Comparison of ENCODE assay signal across 16 cellular contexts in the genomic region with DNA sequence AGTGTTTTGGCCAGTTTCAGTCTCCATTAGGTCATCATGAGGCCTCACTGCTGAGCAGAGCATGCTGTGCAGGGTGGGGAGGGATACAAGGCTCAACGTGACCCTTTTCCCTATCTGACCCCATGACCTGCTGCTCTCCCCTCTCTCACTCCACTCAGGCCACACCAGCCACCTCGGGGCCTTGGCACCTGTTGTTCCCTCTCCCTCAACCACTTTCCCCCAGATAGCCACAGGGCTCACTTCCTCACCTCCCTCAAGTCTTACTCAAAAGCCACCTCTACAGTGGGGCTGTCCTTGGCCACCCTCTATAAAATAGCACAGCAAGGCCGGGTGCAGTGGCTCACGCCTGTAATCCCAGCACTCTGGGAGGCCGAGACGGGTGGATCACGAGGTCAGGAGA. TPM values are rescaled to one million over a fixed set of nuclear protein-coding genes. Genes with fewer than 3 reads are reported as not detected.
A peak's percentile ranks its signal among the peaks of the same experiment; 100 is the strongest.
DNase-seq lines count a peak whose midpoint lies in the region; ATAC-seq and TF ChIP-seq lines count a peak whose summit lies in the region.
"Had no signal": no experiment of that assay in that cellular context is flagged by ENCODE, and none has a peak within 500 bp of the region (broad histone marks: within the 10 kb centered on the region; RNA-seq: fewer than 3 reads in every experiment).

No MANE protein-coding gene starts in this region.

- peak overlapping the region in 3 of 11 experiments; percentile 6 to 10 (median 8); a peak in 3 of 22 replicates for H3K9ac ChIP-seq in BLaER1 treated with 17β-estradiol and CSF1 and Interleukin-3, amounts not matched to agents 10 nM and 100 nM
- peak overlapping the region; percentile 4 for H3K9ac ChIP-seq in mesendoderm (ENCODE audit: low read length)

- intact Hi-C loops in lower lobe of right lung (cut with DNase I), result no loop called here
- intact Hi-C loops in tibial artery (cut with DNase I; ENCODE audit: low total_unique reads), result no loop called here

- H2AK5ac ChIP-seq in mesendoderm (ENCODE audit: low read length), result peak overlapping the region; percentile 79

- TF ChIP-seq CTCF in progenitor cell of endocrine pancreas (IDR thresholded peaks at IDR 0.05; ENCODE audit: unreplicated experiment), result no peak
- no peak for TF ChIP-seq CTCF in lower lobe of right lung (IDR thresholded peaks at IDR 0.05)
- no peak for TF ChIP-seq CTCF in tibial artery (IDR thresholded peaks at IDR 0.05)

- H4K5ac ChIP-seq in mesendoderm (ENCODE audit: low read length), result no peak overlapping the region

- no peak overlapping the region for H3K4me3 Mint-ChIP-seq in progenitor cell of endocrine pancreas (ENCODE audit: low read depth)
- H3K4me3 Mint-ChIP-seq: CD8-positive, alpha-beta memory T cell had no signal

- peak overlapping the region; percentile 8 for H3K18ac ChIP-seq in mesendoderm (ENCODE audit: low read length)

- peaks cover 58% of the 10 kb centered on the region for H3K4me1 Mint-ChIP-seq in progenitor cell of endocrine pancreas (ENCODE audit: low read depth)

- WGBS in mesendoderm (ENCODE audit: extremely low coverage, insufficient coverage, low lambda C conversion rate), result no CpG with 5 or more reads among the region's 7 CpGs

- peaks cover 0 to 9% (median 4%) of the 10 kb centered on the region in 11 experiments; a peak in 3 of 22 replicates for H3K36me3 ChIP-seq in BLaER1 treated with 17β-estradiol and CSF1 and Interleukin-3, amounts not matched to agents 10 nM and 100 nM
- H3K36me3 ChIP-seq in SJCRH30, result no peaks in the 10 kb centered on the region
- no peaks in the 10 kb centered on the region for H3K36me3 ChIP-seq in mesendoderm (ENCODE audit: control insufficient read depth, insufficient read depth, low read length)
- H3K36me3 ChIP-seq in lower lobe of right lung, result no peaks in the 10 kb centered on the region
- no peaks in the 10 kb centered on the region for H3K36me3 ChIP-seq in tibial artery
- H3K36me3 ChIP-seq: BE2C, HAP-1 had no signal

- no peaks in the 10 kb centered on the region for H3K27me3 Mint-ChIP-seq in progenitor cell of endocrine pancreas

- H4K8ac ChIP-seq in mesendoderm (ENCODE audit: low read depth, low read length), result no peak overlapping the region

- no peak overlapping the region for H3K23ac ChIP-seq in mesendoderm (ENCODE audit: low read length)

- H3K9me3 ChIP-seq in BLaER1 treated with 17β-estradiol and CSF1 and Interleukin-3, amounts not matched to agents 10 nM and 100 nM (replicated peaks in 1 of 11), result no peaks in the 10 kb centered on the region
- H3K9me3 ChIP-seq in SJCRH30 (replicated peaks) (no peaks in the 10 kb centered on the region), lower lobe of right lung (no peaks in the 10 kb centered on the region), tibial artery (no peaks in the 10 kb centered on the region)
- H3K9me3 ChIP-seq: BE2C, HAP-1 had no signal

- peaks cover 3% of the 10 kb centered on the region for H3K9me3 Mint-ChIP-seq in progenitor cell of endocrine pancreas (ENCODE audit: low read depth)
- H3K9me3 Mint-ChIP-seq: CD8-positive, alpha-beta memory T cell had no signal

- H3K4me3 ChIP-seq in BLaER1 treated with 17β-estradiol and CSF1 and Interleukin-3, amounts not matched to agents 10 nM and 100 nM, result no peak overlapping the region
- no peak overlapping the region for H3K4me3 ChIP-seq in SJCRH30
- no peak overlapping the region for H3K4me3 ChIP-seq in mesendoderm (ENCODE audit: low read length)
- H3K4me3 ChIP-seq in lower lobe of right lung, result no peak overlapping the region
- H3K4me3 ChIP-seq in tibial artery, result no peak overlapping the region
- H3K4me3 ChIP-seq: HAP-1, K562 had no signal

- H3K4me1 ChIP-seq in BLaER1 treated with 17β-estradiol and CSF1 and Interleukin-3, amounts not matched to agents 10 nM and 100 nM, result peaks cover 89 to 99% (median 96%) of the 10 kb centered on the region in 10 experiments
- H3K4me1 ChIP-seq in SJCRH30 (peaks cover 24% of the 10 kb centered on the region), mesendoderm (ENCODE audit: control insufficient read depth, low read depth, low read length) (peaks cover 44% of the 10 kb centered on the region), lower lobe of right lung (peaks cover 49% of the 10 kb centered on the region), tibial artery (peaks cover 0 to 52% (median 38%) of the 10 kb centered on the region in 4 donors)
- H3K4me1 ChIP-seq: BE2C, HAP-1 had no signal

- no peak overlapping the region for H2BK120ac ChIP-seq in mesendoderm (ENCODE audit: low read depth, low read length)

- H3K4me2 ChIP-seq in BLaER1 treated with 17β-estradiol and CSF1 and Interleukin-3, amounts not matched to agents 10 nM and 100 nM, result peak overlapping the region; percentile 74 to 98 (median 95)
- H3K4me2 ChIP-seq in mesendoderm (ENCODE audit: low read length), result no peak overlapping the region

- H3K36me3 Mint-ChIP-seq in progenitor cell of endocrine pancreas (ENCODE audit: insufficient read depth), result peaks cover 2% of the 10 kb centered on the region
- H3K36me3 Mint-ChIP-seq: CD8-positive, alpha-beta memory T cell had no signal

- peak overlapping the region; percentile 83 for H3K56ac ChIP-seq in mesendoderm (ENCODE audit: low read length)

- peaks cover 0 to 81% (median 24%) of the 10 kb centered on the region in 11 experiments; a peak in 19 of 22 replicates for H4K20me1 ChIP-seq in BLaER1 treated with 17β-estradiol and CSF1 and Interleukin-3, amounts not matched to agents 10 nM and 100 nM

- H3K79me1 ChIP-seq in mesendoderm (ENCODE audit: low read length), result peaks cover 25% of the 10 kb centered on the region

- peak overlapping the region; percentile 90 for H3K4ac ChIP-seq in mesendoderm (ENCODE audit: low read depth, low read length)

- no peaks in the 10 kb centered on the region for H3K27me3 ChIP-seq in BLaER1 treated with 17β-estradiol and CSF1 and Interleukin-3, amounts not matched to agents 10 nM and 100 nM
- no peaks in the 10 kb centered on the region for H3K27me3 ChIP-seq in SJCRH30
- H3K27me3 ChIP-seq in mesendoderm (ENCODE audit: insufficient read depth, low read length, poor library complexity), result no peaks in the 10 kb centered on the region
- no peaks in the 10 kb centered on the region for H3K27me3 ChIP-seq in lower lobe of right lung (ENCODE audit: low read depth)
- no peaks in the 10 kb centered on the region for H3K27me3 ChIP-seq in tibial artery
- H3K27me3 ChIP-seq: BE2C had no signal

- H2BK5ac ChIP-seq in mesendoderm (ENCODE audit: low read length), result peak overlapping the region; percentile 53

- peak overlapping the region in 9 of 11 experiments; percentile 20 to 86 (median 47); a peak in 17 of 22 replicates for H3K27ac ChIP-seq in BLaER1 treated with 17β-estradiol and CSF1 and Interleukin-3, amounts not matched to agents 10 nM and 100 nM
- H3K27ac ChIP-seq in SJCRH30, result peak overlapping the region; percentile 97
- peak overlapping the region; percentile 68 for H3K27ac ChIP-seq in mesendoderm (ENCODE audit: low read depth, low read length)
- H3K27ac ChIP-seq in lower lobe of right lung, result no peak overlapping the region
- no peak overlapping the region for H3K27ac ChIP-seq in tibial artery

- DNase-seq in SJCRH30 (no peak), mesendoderm (no peak), progenitor cell of endocrine pancreas (ENCODE audit: low spot score, unreplicated experiment) (no peak), HuH-7 (ENCODE audit: low spot score) (no peak), lower lobe of right lung (no peak), tibial artery (no peak), NCI-H2081 treated with DMSO at 0.1 percent for 48 hours (lab: John Stamatoyannopoulos, UW) (no peak)
- DNase-seq: BE2C; CD8-positive, alpha-beta memory T cell; NCI-H187; NCI-H345; NCI-H524 treated with DMSO at 0.1 percent for 48 hours; PC-3 had no signal

- H3K27ac Mint-ChIP-seq in progenitor cell of endocrine pancreas, result peak overlapping the region; percentile 65

- ATAC-seq in lower lobe of right lung, result no peak
- ATAC-seq: K562, PC-3 had no signal

- peaks cover 25% of the 10 kb centered on the region for H3K79me2 ChIP-seq in mesendoderm (ENCODE audit: control insufficient read depth, insufficient read depth, low read length)

- no peak overlapping the region for H2BK15ac ChIP-seq in mesendoderm (replicated peaks; ENCODE audit: low read depth)

RNA-seq across cellular contexts. Expression of gene SH3PXD2A, which starts 13.9 kb away (rescaled TPM):
- total RNA-seq in SJCRH30 (2014; rRNA removed; shearing (Covaris generic)), result 5.4 and 5.5 TPM in 2 replicates
- 7.7 TPM for polyA plus RNA-seq in mesendoderm (2013, experiment 1 of 2)
- polyA plus RNA-seq in mesendoderm (2013, experiment 2 of 2), result 7.8 TPM
- total RNA-seq in progenitor cell of endocrine pancreas (25.5 and 28.0 TPM in 2 replicates), lower lobe of right lung (34.8 TPM)

Comparison
In these comparisons a context has a peak if more than half of its experiments do, and no peak if none do; other contexts are left out.
1. H3K27ac ChIP-seq: peak in BLaER1 treated with 17β-estradiol and CSF1 and Interleukin-3, amounts not matched to agents 10 nM and 100 nM (9 of 11), SJCRH30 (single experiment) and mesendoderm (single experiment); none in lower lobe of right lung (single experiment) and tibial artery (0 of 2).